Comparison of ENCODE assay signal across 8 cellular contexts in genomic region chr4:71187399-71188196, GRCh38.
DNase-seq lines count a peak whose midpoint lies in the region; ATAC-seq and TF ChIP-seq lines count a peak whose summit lies in the region.

No MANE protein-coding gene starts in this region.

- peak; percentile 18 to 24 for ATAC-seq in activated T-cell treated with anti-CD3 and anti-CD28 coated beads, Interleukin-2, amount 50 U/mL, for 72 hours (replicated peaks in 1 of 2)
- ATAC-seq in gastroesophageal sphincter (peak; percentile 32), HG03025 (IDR thresholded peaks at IDR 0.05; ENCODE audit: low FRiP score, unreplicated experiment) (no peak)

- no peak for TF ChIP-seq CTCF in gastroesophageal sphincter (IDR thresholded peaks at IDR 0.05)

- no peaks in the 10 kb centered on the region for H3K36me3 ChIP-seq in gastroesophageal sphincter

- peak overlapping the region; percentile 72 to 76 for H3K4me3 ChIP-seq in gastroesophageal sphincter

- H3K27ac ChIP-seq in gastroesophageal sphincter: peak overlapping the region in 3 of 4 donors; percentile 77 to 81 (median 80)

- peak overlapping the region; percentile 81 to 92 (median 82) for H3K4me3 Mint-ChIP-seq in IgD-negative memory B cell
- peak overlapping the region; percentile 79 to 82 for H3K4me3 Mint-ChIP-seq in activated T-cell treated with anti-CD3 and anti-CD28 coated beads, Interleukin-2, amount 50 U/mL, for 72 hours

- DNase-seq in DMS 273 (lab: John Stamatoyannopoulos, UW; ENCODE audit: unreplicated experiment) (peak; percentile 71), DMS 273 treated with DMSO at 0.1 percent for 48 hours (lab: John Stamatoyannopoulos, UW) (no peak), occipital lobe (lab: John Stamatoyannopoulos, UW) (peak; percentile 10), middle frontal gyrus (ENCODE audit: extremely low spot score, low spot score) (no peak)
- DNase-seq in activated T-cell treated with anti-CD3 and anti-CD28 coated beads, Interleukin-2, amount 50 U/mL, for 72 hours: peak; percentile 21 to 24

- H3K4me1 Mint-ChIP-seq in IgD-negative memory B cell: peaks cover 15 to 19% (median 17%) of the 10 kb centered on the region in 3 donors
- H3K4me1 Mint-ChIP-seq in activated T-cell treated with anti-CD3 and anti-CD28 coated beads, Interleukin-2, amount 50 U/mL, for 72 hours (ENCODE audit: low read depth): peaks cover 27% of the 10 kb centered on the region

- no peaks in the 10 kb centered on the region for H3K27me3 ChIP-seq in gastroesophageal sphincter

- H3K36me3 Mint-ChIP-seq in IgD-negative memory B cell: no peaks in the 10 kb centered on the region
- peaks cover 0 to 4% of the 10 kb centered on the region in 2 donors for H3K36me3 Mint-ChIP-seq in activated T-cell treated with anti-CD3 and anti-CD28 coated beads, Interleukin-2, amount 50 U/mL, for 72 hours (ENCODE audit: insufficient read depth in 2 of 2)

- H3K4me1 ChIP-seq in gastroesophageal sphincter: peaks cover 0 to 31% (median 3%) of the 10 kb centered on the region in 3 donors

- peak overlapping the region in 1 of 3 donors; percentile 83 for H3K27ac Mint-ChIP-seq in IgD-negative memory B cell
- no peak overlapping the region for H3K27ac Mint-ChIP-seq in activated T-cell treated with anti-CD3 and anti-CD28 coated beads, Interleukin-2, amount 50 U/mL, for 72 hours

- peaks cover 54% of the 10 kb centered on the region for H3K27me3 Mint-ChIP-seq in IgD-negative memory B cell
- peaks cover 52% of the 10 kb centered on the region for H3K27me3 Mint-ChIP-seq in activated T-cell treated with anti-CD3 and anti-CD28 coated beads, Interleukin-2, amount 50 U/mL, for 72 hours (ENCODE audit: low read depth)

- H3K9me3 ChIP-seq in gastroesophageal sphincter: no peaks in the 10 kb centered on the region

- no peak for TF ChIP-seq EP300 in gastroesophageal sphincter (IDR thresholded peaks at IDR 0.05)

- H3K9me3 Mint-ChIP-seq in IgD-negative memory B cell: no peaks in the 10 kb centered on the region
- no peaks in the 10 kb centered on the region for H3K9me3 Mint-ChIP-seq in activated T-cell treated with anti-CD3 and anti-CD28 coated beads, Interleukin-2, amount 50 U/mL, for 72 hours

- no peak for TF ChIP-seq POLR2A in gastroesophageal sphincter (IDR thresholded peaks at IDR 0.05)

- WGBS in gastroesophageal sphincter (ENCODE audit: low coverage in 1 of 2), 2 donors: 1 to 4% methylated on average over 5 to 10 of the region's 46 CpGs

Comparison
In these comparisons a context has a peak if more than half of its experiments do, and no peak if none do; other contexts are left out.
1. DNase-seq: peak in DMS 273 (single experiment), activated T-cell treated with anti-CD3 and anti-CD28 coated beads, Interleukin-2, amount 50 U/mL, for 72 hours (2 of 2) and occipital lobe (single experiment); none in DMS 273 treated with DMSO at 0.1 percent for 48 hours (single experiment) and middle frontal gyrus (single experiment).